In genomic region chr5:170694911-170695310, GRCh38 we compare ENCODE assay signal across 37 cellular contexts.
DNase-seq lines count a peak whose midpoint lies in the region; ATAC-seq, FAIRE-seq and TF ChIP-seq lines count a peak whose summit lies in the region.
"Had no signal": no experiment of that assay in that cellular context is flagged by ENCODE, and none has a peak within 500 bp of the region (broad histone marks: within the 10 kb centered on the region; RNA-seq: fewer than 3 reads in every experiment).

No MANE protein-coding gene starts in this region.

- H3K23ac ChIP-seq in mesendoderm (ENCODE audit: low read length): no peak overlapping the region

- H3K18ac ChIP-seq in mesendoderm (ENCODE audit: low read length): no peak overlapping the region

- no peaks in the 10 kb centered on the region for H3K9me2 ChIP-seq in GM23338 (ENCODE audit: insufficient read depth)

- WGBS in endodermal cell (ENCODE audit: insufficient coverage in 1 of 2, insufficient read length in 1 of 2), 2 experiments: 68 to 81% methylated on average over 2 of the region's 2 CpGs
- WGBS in mesendoderm (ENCODE audit: extremely low coverage, insufficient coverage, low lambda C conversion rate): no CpG with 5 or more reads among the region's 2 CpGs

- H3K9ac ChIP-seq in endodermal cell (ENCODE audit: extremely low read depth, low read length, poor library complexity, severe bottlenecking) (no peak overlapping the region), mesendoderm (ENCODE audit: low read length) (no peak overlapping the region)
- H3K9ac ChIP-seq: BLaER1; BLaER1 treated with 17β-estradiol and CSF1 and Interleukin-3, amounts not matched to agents 10 nM and 100 nM had no signal

- no peaks in the 10 kb centered on the region for H3K9me3 Mint-ChIP-seq in GM23338
- H3K9me3 Mint-ChIP-seq in endodermal cell: no peaks in the 10 kb centered on the region
- no peaks in the 10 kb centered on the region for H3K9me3 Mint-ChIP-seq in T-cell
- no peaks in the 10 kb centered on the region for H3K9me3 Mint-ChIP-seq in T-helper 2 cell treated with Interferon-gamma antibody and Interleukin-4, amounts not matched to agents 5 μg/mL and 100 μg/mL, for 36 hours
- H3K9me3 Mint-ChIP-seq: CD14-positive monocyte; CD4-positive, alpha-beta T cell; CD4-positive, CD25-positive, alpha-beta regulatory T cell; CD8-positive, alpha-beta memory T cell; CD8-positive, alpha-beta T cell had no signal

- no peaks in the 10 kb centered on the region for H3K79me1 ChIP-seq in mesendoderm (ENCODE audit: low read length)

- H3K4me2 ChIP-seq in GM23338 (no peak overlapping the region), mesendoderm (ENCODE audit: low read length) (no peak overlapping the region)
- H3K4me2 ChIP-seq: A549; BLaER1; BLaER1 treated with 17β-estradiol and CSF1 and Interleukin-3, amounts not matched to agents 10 nM and 100 nM had no signal

- no peaks in the 10 kb centered on the region for H4K20me1 ChIP-seq in GM23338 (replicated peaks; ENCODE audit: insufficient read depth)
- H4K20me1 ChIP-seq: BLaER1; BLaER1 treated with 17β-estradiol and CSF1 and Interleukin-3, amounts not matched to agents 10 nM and 100 nM had no signal

- FAIRE-seq in bronchial epithelial cell (lab: Jason Lieb, UNC): peak; percentile 28
- FAIRE-seq: A204.1, A549, D721Med had no signal

- H3K56ac ChIP-seq in mesendoderm (ENCODE audit: low read length): no peak overlapping the region

- DNase-seq in GM23338 (ENCODE audit: low spot score) (no peak), bronchial epithelial cell (ENCODE audit: low read depth) (no peak), endodermal cell (peak; percentile 69), mesendoderm (peak; percentile 64), glomerular visceral epithelial cell (ENCODE audit: extremely low spot score) (no peak), T-cell (no peak), GF-D8 (lab: John Stamatoyannopoulos, UW) (no peak)
- no peak for DNase-seq in T-helper 2 cell treated with Interferon-gamma antibody and Interleukin-4, amounts not matched to agents 5 μg/mL and 100 μg/mL, for 36 hours (ENCODE audit: low spot score)
- DNase-seq: 8988T; ACHN; AML-193; BE2C; C1 segment of cervical spinal cord; Caco-2; Calu3; CD4-positive, alpha-beta memory T cell; CD4-positive, alpha-beta T cell; CD4-positive, CD25-positive, alpha-beta regulatory T cell; CD8-positive, alpha-beta memory T cell; CD8-positive, alpha-beta T cell; COR-L47; DMS 273 treated with DMSO at 0.1 percent for 48 hours; DMS153; DMS53; DMS79; DMS79 treated with DMSO at 0.1 percent for 48 hours; DND-41; EL had no signal

- no peaks in the 10 kb centered on the region for H3K9me3 ChIP-seq in endodermal cell (ENCODE audit: control insufficient read depth, low read length)
- H3K9me3 ChIP-seq: A549; BE2C; BLaER1; BLaER1 treated with 17β-estradiol and CSF1 and Interleukin-3, amounts not matched to agents 10 nM and 100 nM; Caco-2 had no signal

- H2AFZ ChIP-seq in GM23338: peak overlapping the region; percentile 43; the same call in 1 of the 2 replicates

- H3K4me3 ChIP-seq in GM23338 (no peak overlapping the region), bronchial epithelial cell (ENCODE audit: low read depth, low read length) (no peak overlapping the region), endodermal cell (ENCODE audit: low read length) (no peak overlapping the region), mesendoderm (ENCODE audit: low read length) (no peak overlapping the region)
- H3K4me3 ChIP-seq: A549; BLaER1; BLaER1 treated with 17β-estradiol and CSF1 and Interleukin-3, amounts not matched to agents 10 nM and 100 nM had no signal

- no peak overlapping the region for H3K27ac ChIP-seq in GM23338 (ENCODE audit: low read depth)
- H3K27ac ChIP-seq in endodermal cell (ENCODE audit: low read depth, low read length): no peak overlapping the region
- no peak overlapping the region for H3K27ac ChIP-seq in mesendoderm (ENCODE audit: low read depth, low read length)
- H3K27ac ChIP-seq: 22Rv1; A549; BLaER1; BLaER1 treated with 17β-estradiol and CSF1 and Interleukin-3, amounts not matched to agents 10 nM and 100 nM; C4-2B had no signal

- no peak overlapping the region for H4K8ac ChIP-seq in mesendoderm (ENCODE audit: low read depth, low read length)

- no peak overlapping the region for H3K4ac ChIP-seq in mesendoderm (ENCODE audit: low read depth, low read length)

- H3K79me2 ChIP-seq in GM23338 (replicated peaks; ENCODE audit: insufficient read depth): no peaks in the 10 kb centered on the region
- no peaks in the 10 kb centered on the region for H3K79me2 ChIP-seq in mesendoderm (ENCODE audit: control insufficient read depth, insufficient read depth, low read length)

- H2BK5ac ChIP-seq in mesendoderm (ENCODE audit: low read length): no peak overlapping the region

- H2BK120ac ChIP-seq in mesendoderm (ENCODE audit: low read depth, low read length): no peak overlapping the region

- no peaks in the 10 kb centered on the region for H3F3A ChIP-seq in GM23338 (replicated peaks; ENCODE audit: low read depth)

- H4K5ac ChIP-seq in mesendoderm (ENCODE audit: low read length): no peak overlapping the region

- H3K4me1 Mint-ChIP-seq in GM23338: peaks cover 13% of the 10 kb centered on the region
- H3K4me1 Mint-ChIP-seq in endodermal cell: peaks cover 7% of the 10 kb centered on the region
- H3K4me1 Mint-ChIP-seq in T-cell: no peaks in the 10 kb centered on the region
- no peaks in the 10 kb centered on the region for H3K4me1 Mint-ChIP-seq in T-helper 2 cell treated with Interferon-gamma antibody and Interleukin-4, amounts not matched to agents 5 μg/mL and 100 μg/mL, for 36 hours (ENCODE audit: low read depth)
- H3K4me1 Mint-ChIP-seq: B cell; CD14-positive monocyte; CD4-positive, alpha-beta memory T cell; CD4-positive, CD25-positive, alpha-beta regulatory T cell; CD8-positive, alpha-beta memory T cell had no signal

- TF ChIP-seq CTCF in GM23338 (conservative IDR thresholded peaks at IDR 0.05; ENCODE audit: low read depth in 2 of 2) (no peak), bronchial epithelial cell (IDR thresholded peaks at IDR 0.05; ENCODE audit: insufficient read depth, low read length, severe bottlenecking) (no peak), endodermal cell (conservative IDR thresholded peaks at IDR 0.05) (no peak)

- H3K4me3 Mint-ChIP-seq in GM23338 (no peak overlapping the region), endodermal cell (no peak overlapping the region), T-cell (no peak overlapping the region)
- no peak overlapping the region for H3K4me3 Mint-ChIP-seq in T-helper 2 cell treated with Interferon-gamma antibody and Interleukin-4, amounts not matched to agents 5 μg/mL and 100 μg/mL, for 36 hours
- H3K4me3 Mint-ChIP-seq: B cell; CD14-positive monocyte; CD4-positive, alpha-beta memory T cell; CD4-positive, alpha-beta T cell; CD4-positive, CD25-positive, alpha-beta regulatory T cell; CD8-positive, alpha-beta memory T cell; CD8-positive, alpha-beta T cell had no signal

- no peak for ATAC-seq in GM23338
- no peak for ATAC-seq in T-cell (replicated peaks in 1 of 4)
- ATAC-seq: A549; CD8-positive, alpha-beta T cell had no signal

- H3K36me3 ChIP-seq in GM23338 (ENCODE audit: insufficient read depth): no peaks in the 10 kb centered on the region
- no peaks in the 10 kb centered on the region for H3K36me3 ChIP-seq in bronchial epithelial cell (ENCODE audit: control insufficient read depth, insufficient read depth, low read length)
- H3K36me3 ChIP-seq in endodermal cell (ENCODE audit: control insufficient read depth, insufficient read depth, low read length): no peaks in the 10 kb centered on the region
- no peaks in the 10 kb centered on the region for H3K36me3 ChIP-seq in mesendoderm (ENCODE audit: control insufficient read depth, insufficient read depth, low read length)
- H3K36me3 ChIP-seq: BE2C; BLaER1; BLaER1 treated with 17β-estradiol and CSF1 and Interleukin-3, amounts not matched to agents 10 nM and 100 nM had no signal

- H3K4me1 ChIP-seq in GM23338 (ENCODE audit: insufficient read depth): peaks cover 3% of the 10 kb centered on the region; the same call in 1 of the 2 replicates
- H3K4me1 ChIP-seq in endodermal cell (ENCODE audit: control insufficient read depth, insufficient read depth, low read length): no peaks in the 10 kb centered on the region
- peaks cover 1% of the 10 kb centered on the region for H3K4me1 ChIP-seq in mesendoderm (ENCODE audit: control insufficient read depth, low read depth, low read length)
- H3K4me1 ChIP-seq: A549; BE2C; BLaER1; BLaER1 treated with 17β-estradiol and CSF1 and Interleukin-3, amounts not matched to agents 10 nM and 100 nM; Caco-2 had no signal

- no peak overlapping the region for H2AK5ac ChIP-seq in mesendoderm (ENCODE audit: low read length)

- H3K27me3 Mint-ChIP-seq in GM23338 (ENCODE audit: insufficient read depth, low read depth, poor library complexity) (peaks cover 2% of the 10 kb centered on the region), endodermal cell (ENCODE audit: insufficient read depth) (peaks cover 10% of the 10 kb centered on the region), T-cell (peaks cover 53 to 54% of the 10 kb centered on the region in 2 donors)
- H3K27me3 Mint-ChIP-seq in T-helper 2 cell treated with Interferon-gamma antibody and Interleukin-4, amounts not matched to agents 5 μg/mL and 100 μg/mL, for 36 hours (ENCODE audit: low read depth): peaks cover 11% of the 10 kb centered on the region

- H2BK15ac ChIP-seq in mesendoderm (replicated peaks; ENCODE audit: low read depth): no peak overlapping the region

- CTCF ChIA-PET in T-cell (lab: Charles Lee): interaction anchor here in 1 of 2 donors (0.8 kb wide), 2 partner anchors 17 to 357 kb away, joined by 3 read pairs; no protein-coding TSS in a partner anchor

- POLR2A ChIA-PET in T-cell (lab: Charles Lee): no interaction called here

- H3K36me3 Mint-ChIP-seq in GM23338 (ENCODE audit: low read depth) (no peaks in the 10 kb centered on the region), endodermal cell (ENCODE audit: low read depth) (no peaks in the 10 kb centered on the region), T-cell (no peaks in the 10 kb centered on the region)
- H3K36me3 Mint-ChIP-seq in T-helper 2 cell treated with Interferon-gamma antibody and Interleukin-4, amounts not matched to agents 5 μg/mL and 100 μg/mL, for 36 hours (ENCODE audit: low read depth): no peaks in the 10 kb centered on the region
- H3K36me3 Mint-ChIP-seq: CD14-positive monocyte; CD4-positive, alpha-beta memory T cell; CD4-positive, CD25-positive, alpha-beta regulatory T cell; CD8-positive, alpha-beta memory T cell; CD8-positive, alpha-beta T cell had no signal

- H3K27me3 ChIP-seq in GM23338 (ENCODE audit: insufficient read depth) (no peaks in the 10 kb centered on the region), bronchial epithelial cell (ENCODE audit: control insufficient read depth, insufficient read depth, low read length) (no peaks in the 10 kb centered on the region), endodermal cell (ENCODE audit: control insufficient read depth, insufficient read depth, low read length, poor library complexity, severe bottlenecking) (peaks cover 6% of the 10 kb centered on the region), mesendoderm (ENCODE audit: insufficient read depth, low read length, poor library complexity) (no peaks in the 10 kb centered on the region)
- H3K27me3 ChIP-seq: BLaER1; BLaER1 treated with 17β-estradiol and CSF1 and Interleukin-3, amounts not matched to agents 10 nM and 100 nM had no signal

- H3K27ac Mint-ChIP-seq in GM23338: no peak overlapping the region
- H3K27ac Mint-ChIP-seq in endodermal cell: no peak overlapping the region
- no peak overlapping the region for H3K27ac Mint-ChIP-seq in T-cell
- H3K27ac Mint-ChIP-seq in T-helper 2 cell treated with Interferon-gamma antibody and Interleukin-4, amounts not matched to agents 5 μg/mL and 100 μg/mL, for 36 hours: no peak overlapping the region
- H3K27ac Mint-ChIP-seq: B cell; CD14-positive monocyte; CD4-positive, alpha-beta memory T cell; CD4-positive, alpha-beta T cell; CD4-positive, CD25-positive, alpha-beta regulatory T cell; CD8-positive, alpha-beta memory T cell; CD8-positive, alpha-beta T cell had no signal

Comparison
In these comparisons a context has a peak if more than half of its experiments do, and no peak if none do; other contexts are left out.
1. DNase-seq: peak in endodermal cell (single experiment) and mesendoderm (single experiment); none in GM23338 (single experiment), bronchial epithelial cell (single experiment), glomerular visceral epithelial cell (single experiment), T-cell (0 of 34), GF-D8 (single experiment) and T-helper 2 cell treated with Interferon-gamma antibody and Interleukin-4, amounts not matched to agents 5 μg/mL and 100 μg/mL, for 36 hours (single experiment).